11 cellular contexts compared by ENCODE assay signal in the genomic region with DNA sequence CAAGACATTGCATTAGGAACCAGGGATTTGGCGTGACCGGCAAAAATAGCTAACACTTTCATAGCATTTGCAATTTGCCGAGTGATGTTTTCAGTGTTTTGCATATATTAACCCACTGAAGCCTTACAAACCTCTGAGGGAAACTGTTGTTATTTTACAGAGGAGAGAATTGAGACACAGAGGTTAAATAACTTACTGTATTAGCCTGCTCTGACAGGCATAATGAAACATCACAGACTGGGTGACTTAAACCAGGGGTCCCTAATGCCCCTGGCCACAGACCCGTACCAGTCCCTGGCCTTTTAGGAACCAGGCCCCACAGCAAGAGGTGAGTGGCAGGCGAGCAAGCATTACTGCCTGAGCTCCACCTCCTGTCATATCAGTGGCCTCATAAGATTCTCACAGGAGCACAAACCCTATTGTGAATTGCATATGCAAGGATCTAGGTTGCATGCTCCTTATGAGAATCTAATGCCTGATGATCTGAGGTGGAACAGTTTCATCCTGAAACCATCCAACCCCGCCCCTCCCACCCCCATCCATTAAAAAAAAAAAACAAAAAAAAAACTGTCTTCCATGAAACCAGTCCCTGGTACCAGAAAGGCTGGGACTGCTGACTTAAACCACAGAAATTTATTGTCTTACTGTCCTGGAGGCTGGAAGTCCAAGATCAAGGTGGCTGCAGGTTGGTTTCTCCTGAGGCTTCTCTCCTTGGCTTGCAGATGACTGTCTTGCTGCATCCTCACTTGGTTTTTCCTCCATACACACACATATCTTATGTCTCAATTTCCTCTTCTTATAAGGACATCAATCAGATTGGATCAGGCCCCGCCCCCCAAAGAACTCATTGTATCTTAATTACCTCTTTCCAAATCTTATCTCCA.
A peak's percentile ranks its signal among the peaks of the same experiment; 100 is the strongest.
DNase-seq lines count a peak whose midpoint lies in the region; ATAC-seq and TF ChIP-seq lines count a peak whose summit lies in the region.
"Had no signal": no experiment of that assay in that cellular context is flagged by ENCODE, and none has a peak within 500 bp of the region (broad histone marks: within the 10 kb centered on the region; RNA-seq: fewer than 3 reads in every experiment).

No MANE protein-coding gene starts in this region.

- no peak overlapping the region for H3K9ac ChIP-seq in DND-41 (ENCODE audit: low read depth, low read length)
- no peak overlapping the region for H3K9ac ChIP-seq in OCI-LY3 (ENCODE audit: low read length)
- H3K9ac ChIP-seq in neural progenitor cell, result no peak overlapping the region

- H3K79me2 ChIP-seq in DND-41 (ENCODE audit: insufficient read depth, low read length) (peaks cover 99% of the 10 kb centered on the region), OCI-LY3 (ENCODE audit: low read length) (no peaks in the 10 kb centered on the region), neural progenitor cell (ENCODE audit: low read depth) (no peaks in the 10 kb centered on the region)

- peaks cover 51% of the 10 kb centered on the region for H3K36me3 ChIP-seq in DND-41 (ENCODE audit: insufficient read depth, low read length)
- peaks cover 6% of the 10 kb centered on the region for H3K36me3 ChIP-seq in OCI-LY3 (replicated peaks; ENCODE audit: low read depth, low read length)
- no peaks in the 10 kb centered on the region for H3K36me3 ChIP-seq in neural progenitor cell
- H3K36me3 ChIP-seq: suprapubic skin had no signal

- H3K4me2 ChIP-seq in DND-41 (ENCODE audit: insufficient read depth, low read length) (no peak overlapping the region), OCI-LY3 (ENCODE audit: low read length) (peak overlapping the region; percentile 64), neural progenitor cell (no peak overlapping the region)

- H3K9me3 ChIP-seq in DND-41 (ENCODE audit: insufficient read depth, low read length, severe bottlenecking) (no peaks in the 10 kb centered on the region), OCI-LY3 (ENCODE audit: insufficient read depth, low read length) (no peaks in the 10 kb centered on the region; the same call in 1 of the 2 replicates), neural progenitor cell (ENCODE audit: low read depth) (no peaks in the 10 kb centered on the region)
- H3K9me3 ChIP-seq: suprapubic skin had no signal

- H2AFZ ChIP-seq in DND-41 (ENCODE audit: low read depth, low read length) (no peak overlapping the region), OCI-LY3 (ENCODE audit: low read depth, low read length) (no peak overlapping the region), neural progenitor cell (replicated peaks) (no peak overlapping the region)

- peaks cover 20% of the 10 kb centered on the region for H3K9me3 Mint-ChIP-seq in neural progenitor cell

- no peak overlapping the region for H3K4me3 ChIP-seq in DND-41 (ENCODE audit: low read depth in 1 of 2, low read length in 2 of 2)
- peak overlapping the region; percentile 53 for H3K4me3 ChIP-seq in OCI-LY3 (ENCODE audit: low read length)
- H3K4me3 ChIP-seq in neural progenitor cell, result no peak overlapping the region
- H3K4me3 ChIP-seq: suprapubic skin had no signal

- peaks cover 4% of the 10 kb centered on the region for H3K36me3 Mint-ChIP-seq in neural progenitor cell

- no peak overlapping the region for H3K27ac Mint-ChIP-seq in neural progenitor cell

- no peaks in the 10 kb centered on the region for H3F3A ChIP-seq in neural progenitor cell (ENCODE audit: low read depth)

- H3K4me1 Mint-ChIP-seq in neural progenitor cell, result peaks cover 5% of the 10 kb centered on the region

- H4K20me1 ChIP-seq in DND-41 (ENCODE audit: insufficient read depth, low read length) (peaks cover 73% of the 10 kb centered on the region), OCI-LY3 (ENCODE audit: insufficient read depth, low read length) (no peaks in the 10 kb centered on the region), neural progenitor cell (ENCODE audit: low read depth) (no peaks in the 10 kb centered on the region)

- no peaks in the 10 kb centered on the region for H3K27me3 ChIP-seq in DND-41 (ENCODE audit: insufficient read depth, low read length, poor library complexity)
- no peaks in the 10 kb centered on the region for H3K27me3 ChIP-seq in OCI-LY3 (ENCODE audit: low read depth, low read length)
- no peaks in the 10 kb centered on the region for H3K27me3 ChIP-seq in neural progenitor cell
- H3K27me3 ChIP-seq: suprapubic skin had no signal

- H3K27me3 Mint-ChIP-seq in neural progenitor cell (ENCODE audit: insufficient read depth, low read depth), result peaks cover 3% of the 10 kb centered on the region

- ATAC-seq in DND-41 (ENCODE audit: insufficient read depth, low read depth) (no peak), GM18873 (IDR thresholded peaks at IDR 0.05; ENCODE audit: low FRiP score, unreplicated experiment) (peak; percentile 39), HG02610 (IDR thresholded peaks at IDR 0.05; ENCODE audit: unreplicated experiment) (peak; percentile 51)

- H3K4me3 Mint-ChIP-seq in neural progenitor cell, result no peak overlapping the region

- DNase-seq in DND-41 (no peak), neural progenitor cell (ENCODE audit: low spot score) (no peak), foreskin melanocyte (no peak), iPS-NIHi7 (ENCODE audit: extremely low spot score) (no peak), NCI-H187 (lab: John Stamatoyannopoulos, UW) (no peak)
- DNase-seq: NCI-H1105; NK-92 treated with Interleukin-12 subunit alpha and Interleukin-12 subunit beta, amount 100 ng/mL, for 24 hours had no signal

- no peak for TF ChIP-seq CTCF in DND-41 (IDR thresholded peaks at IDR 0.05; ENCODE audit: borderline replicate concordance, extremely low read depth, low read length, poor library complexity, severe bottlenecking)
- no peak for TF ChIP-seq CTCF in OCI-LY3 (IDR thresholded peaks at IDR 0.05; ENCODE audit: low read depth, low read length)
- no peak for TF ChIP-seq CTCF in neural progenitor cell (IDR thresholded peaks at IDR 0.05)

- H3K4me1 ChIP-seq in DND-41 (ENCODE audit: insufficient read depth, low read length) (peaks cover 83% of the 10 kb centered on the region), OCI-LY3 (ENCODE audit: low read length) (peaks cover 21% of the 10 kb centered on the region), neural progenitor cell (peaks cover 4% of the 10 kb centered on the region)
- H3K4me1 ChIP-seq: suprapubic skin had no signal

- H3K27ac ChIP-seq in DND-41 (ENCODE audit: low read length), result peak overlapping the region; percentile 65
- H3K27ac ChIP-seq in OCI-LY3 (ENCODE audit: low read length), result no peak overlapping the region
- H3K27ac ChIP-seq in neural progenitor cell, result no peak overlapping the region
- H3K27ac ChIP-seq: suprapubic skin had no signal
